Comparison of ENCODE assay signal across 1 cellular context in the genomic region with DNA sequence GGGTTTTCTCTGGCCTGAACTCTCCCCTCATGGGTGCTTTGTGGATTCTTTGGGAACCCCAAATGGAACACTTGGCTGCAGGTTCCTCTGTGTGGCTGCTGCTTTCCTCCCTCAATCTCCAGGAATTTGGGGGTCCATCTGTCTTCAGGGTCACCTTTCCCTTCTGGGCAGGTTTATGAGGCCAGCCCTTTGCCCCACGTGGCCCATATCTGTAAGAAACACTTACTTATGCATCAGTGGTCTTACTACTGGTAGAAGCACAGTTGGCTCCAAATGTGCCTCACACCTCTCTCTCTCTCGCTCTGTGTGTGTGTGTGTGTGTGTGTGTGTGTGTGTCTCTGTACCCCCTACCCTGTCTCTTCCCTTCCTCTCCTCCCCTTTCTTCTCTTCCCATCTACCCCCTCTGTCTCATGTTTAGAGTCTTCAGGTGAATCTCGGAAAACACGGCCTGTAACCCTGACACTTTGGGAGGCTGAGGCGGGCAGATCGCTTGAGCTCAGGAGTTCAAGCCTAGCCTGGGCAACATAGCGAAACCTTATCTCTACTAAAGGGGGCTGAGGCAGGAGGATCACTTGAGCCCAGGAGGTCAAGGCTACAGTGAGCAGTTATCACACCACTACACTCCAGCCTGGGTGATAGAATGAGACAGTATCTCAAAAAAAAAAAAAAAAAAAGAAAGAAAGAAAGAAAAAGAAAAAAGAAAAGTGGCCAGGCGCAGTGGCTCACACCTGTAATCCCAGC.
TF ChIP-seq lines count a peak whose summit lies in the region.

No MANE protein-coding gene starts in this region.

TF ChIP-seq in K562, 482 proteins besides CTCF, POLR2A, EP300 and RAD21 (continued from another document and continues in another):
- TF ChIP-seq, protein P1, sequence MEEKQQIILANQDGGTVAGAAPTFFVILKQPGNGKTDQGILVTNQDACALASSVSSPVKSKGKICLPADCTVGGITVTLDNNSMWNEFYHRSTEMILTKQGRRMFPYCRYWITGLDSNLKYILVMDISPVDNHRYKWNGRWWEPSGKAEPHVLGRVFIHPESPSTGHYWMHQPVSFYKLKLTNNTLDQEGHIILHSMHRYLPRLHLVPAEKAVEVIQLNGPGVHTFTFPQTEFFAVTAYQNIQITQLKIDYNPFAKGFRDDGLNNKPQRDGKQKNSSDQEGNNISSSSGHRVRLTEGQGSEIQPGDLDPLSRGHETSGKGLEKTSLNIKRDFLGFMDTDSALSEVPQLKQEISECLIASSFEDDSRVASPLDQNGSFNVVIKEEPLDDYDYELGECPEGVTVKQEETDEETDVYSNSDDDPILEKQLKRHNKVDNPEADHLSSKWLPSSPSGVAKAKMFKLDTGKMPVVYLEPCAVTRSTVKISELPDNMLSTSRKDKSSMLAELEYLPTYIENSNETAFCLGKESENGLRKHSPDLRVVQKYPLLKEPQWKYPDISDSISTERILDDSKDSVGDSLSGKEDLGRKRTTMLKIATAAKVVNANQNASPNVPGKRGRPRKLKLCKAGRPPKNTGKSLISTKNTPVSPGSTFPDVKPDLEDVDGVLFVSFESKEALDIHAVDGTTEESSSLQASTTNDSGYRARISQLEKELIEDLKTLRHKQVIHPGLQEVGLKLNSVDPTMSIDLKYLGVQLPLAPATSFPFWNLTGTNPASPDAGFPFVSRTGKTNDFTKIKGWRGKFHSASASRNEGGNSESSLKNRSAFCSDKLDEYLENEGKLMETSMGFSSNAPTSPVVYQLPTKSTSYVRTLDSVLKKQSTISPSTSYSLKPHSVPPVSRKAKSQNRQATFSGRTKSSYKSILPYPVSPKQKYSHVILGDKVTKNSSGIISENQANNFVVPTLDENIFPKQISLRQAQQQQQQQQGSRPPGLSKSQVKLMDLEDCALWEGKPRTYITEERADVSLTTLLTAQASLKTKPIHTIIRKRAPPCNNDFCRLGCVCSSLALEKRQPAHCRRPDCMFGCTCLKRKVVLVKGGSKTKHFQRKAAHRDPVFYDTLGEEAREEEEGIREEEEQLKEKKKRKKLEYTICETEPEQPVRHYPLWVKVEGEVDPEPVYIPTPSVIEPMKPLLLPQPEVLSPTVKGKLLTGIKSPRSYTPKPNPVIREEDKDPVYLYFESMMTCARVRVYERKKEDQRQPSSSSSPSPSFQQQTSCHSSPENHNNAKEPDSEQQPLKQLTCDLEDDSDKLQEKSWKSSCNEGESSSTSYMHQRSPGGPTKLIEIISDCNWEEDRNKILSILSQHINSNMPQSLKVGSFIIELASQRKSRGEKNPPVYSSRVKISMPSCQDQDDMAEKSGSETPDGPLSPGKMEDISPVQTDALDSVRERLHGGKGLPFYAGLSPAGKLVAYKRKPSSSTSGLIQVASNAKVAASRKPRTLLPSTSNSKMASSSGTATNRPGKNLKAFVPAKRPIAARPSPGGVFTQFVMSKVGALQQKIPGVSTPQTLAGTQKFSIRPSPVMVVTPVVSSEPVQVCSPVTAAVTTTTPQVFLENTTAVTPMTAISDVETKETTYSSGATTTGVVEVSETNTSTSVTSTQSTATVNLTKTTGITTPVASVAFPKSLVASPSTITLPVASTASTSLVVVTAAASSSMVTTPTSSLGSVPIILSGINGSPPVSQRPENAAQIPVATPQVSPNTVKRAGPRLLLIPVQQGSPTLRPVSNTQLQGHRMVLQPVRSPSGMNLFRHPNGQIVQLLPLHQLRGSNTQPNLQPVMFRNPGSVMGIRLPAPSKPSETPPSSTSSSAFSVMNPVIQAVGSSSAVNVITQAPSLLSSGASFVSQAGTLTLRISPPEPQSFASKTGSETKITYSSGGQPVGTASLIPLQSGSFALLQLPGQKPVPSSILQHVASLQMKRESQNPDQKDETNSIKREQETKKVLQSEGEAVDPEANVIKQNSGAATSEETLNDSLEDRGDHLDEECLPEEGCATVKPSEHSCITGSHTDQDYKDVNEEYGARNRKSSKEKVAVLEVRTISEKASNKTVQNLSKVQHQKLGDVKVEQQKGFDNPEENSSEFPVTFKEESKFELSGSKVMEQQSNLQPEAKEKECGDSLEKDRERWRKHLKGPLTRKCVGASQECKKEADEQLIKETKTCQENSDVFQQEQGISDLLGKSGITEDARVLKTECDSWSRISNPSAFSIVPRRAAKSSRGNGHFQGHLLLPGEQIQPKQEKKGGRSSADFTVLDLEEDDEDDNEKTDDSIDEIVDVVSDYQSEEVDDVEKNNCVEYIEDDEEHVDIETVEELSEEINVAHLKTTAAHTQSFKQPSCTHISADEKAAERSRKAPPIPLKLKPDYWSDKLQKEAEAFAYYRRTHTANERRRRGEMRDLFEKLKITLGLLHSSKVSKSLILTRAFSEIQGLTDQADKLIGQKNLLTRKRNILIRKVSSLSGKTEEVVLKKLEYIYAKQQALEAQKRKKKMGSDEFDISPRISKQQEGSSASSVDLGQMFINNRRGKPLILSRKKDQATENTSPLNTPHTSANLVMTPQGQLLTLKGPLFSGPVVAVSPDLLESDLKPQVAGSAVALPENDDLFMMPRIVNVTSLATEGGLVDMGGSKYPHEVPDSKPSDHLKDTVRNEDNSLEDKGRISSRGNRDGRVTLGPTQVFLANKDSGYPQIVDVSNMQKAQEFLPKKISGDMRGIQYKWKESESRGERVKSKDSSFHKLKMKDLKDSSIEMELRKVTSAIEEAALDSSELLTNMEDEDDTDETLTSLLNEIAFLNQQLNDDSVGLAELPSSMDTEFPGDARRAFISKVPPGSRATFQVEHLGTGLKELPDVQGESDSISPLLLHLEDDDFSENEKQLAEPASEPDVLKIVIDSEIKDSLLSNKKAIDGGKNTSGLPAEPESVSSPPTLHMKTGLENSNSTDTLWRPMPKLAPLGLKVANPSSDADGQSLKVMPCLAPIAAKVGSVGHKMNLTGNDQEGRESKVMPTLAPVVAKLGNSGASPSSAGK (IDR thresholded peaks at IDR 0.05) = peak; percentile 56; the same call in 1 of the 2 replicates
- TF ChIP-seq, protein P2, sequence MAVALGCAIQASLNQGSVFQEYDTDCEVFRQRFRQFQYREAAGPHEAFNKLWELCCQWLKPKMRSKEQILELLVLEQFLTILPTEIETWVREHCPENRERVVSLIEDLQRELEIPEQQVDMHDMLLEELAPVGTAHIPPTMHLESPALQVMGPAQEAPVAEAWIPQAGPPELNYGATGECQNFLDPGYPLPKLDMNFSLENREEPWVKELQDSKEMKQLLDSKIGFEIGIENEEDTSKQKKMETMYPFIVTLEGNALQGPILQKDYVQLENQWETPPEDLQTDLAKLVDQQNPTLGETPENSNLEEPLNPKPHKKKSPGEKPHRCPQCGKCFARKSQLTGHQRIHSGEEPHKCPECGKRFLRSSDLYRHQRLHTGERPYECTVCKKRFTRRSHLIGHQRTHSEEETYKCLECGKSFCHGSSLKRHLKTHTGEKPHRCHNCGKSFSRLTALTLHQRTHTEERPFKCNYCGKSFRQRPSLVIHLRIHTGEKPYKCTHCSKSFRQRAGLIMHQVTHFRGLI (CRISPR knock-in tag; IDR thresholded peaks at IDR 0.05) = no peak
- TF ChIP-seq TEAD1 (CRISPR knock-in tag; IDR thresholded peaks at IDR 0.05) (no peak), TEAD4 (IDR thresholded peaks at IDR 0.05; ENCODE audit: low read length) (0 out of 2 replicates have a peak, but pooled peaks have one; percentile 11), TEAD4 (CRISPR knock-in tag; IDR thresholded peaks at IDR 0.05; ENCODE audit: borderline replicate concordance) (no peak), ZNF282 (CRISPR knock-in tag; IDR thresholded peaks at IDR 0.05) (no peak), ZFPM2 (CRISPR knock-in tag; IDR thresholded peaks at IDR 0.05) (no peak), TEAD2 (tag; IDR thresholded peaks at IDR 0.05) (no peak), CBFA2T2 (conservative IDR thresholded peaks at IDR 0.05) (peak; percentile 72), PHF8 (IDR thresholded peaks at IDR 0.05; ENCODE audit: borderline replicate concordance, low read length) (no peak), MIER1 (IDR thresholded peaks at IDR 0.05; ENCODE audit: low read depth) (no peak), IRF2 (CRISPR knock-in tag; IDR thresholded peaks at IDR 0.05) (no peak), BCOR (IDR thresholded peaks at IDR 0.05) (peak; percentile 25; the same call in 1 of the 2 replicates), ILK (tag; IDR thresholded peaks at IDR 0.05; ENCODE audit: borderline replicate concordance, low read depth) (no peak), ZNF217 (CRISPR knock-in tag; IDR thresholded peaks at IDR 0.05) (no peak), CBFA2T3 (IDR thresholded peaks at IDR 0.05) (peak; percentile 84), ZC3H11A (IDR thresholded peaks at IDR 0.05; ENCODE audit: low read depth, low read length) (no peak), MYBL2 (IDR thresholded peaks at IDR 0.05; ENCODE audit: low read depth) (no peak), MYBL2 (CRISPR knock-in tag; IDR thresholded peaks at IDR 0.05; ENCODE audit: borderline replicate concordance) (no peak), ZFX (CRISPR knock-in tag; IDR thresholded peaks at IDR 0.05) (no peak), ZNF12 (CRISPR knock-in tag; IDR thresholded peaks at IDR 0.05) (no peak), ZSCAN32 (CRISPR knock-in tag; IDR thresholded peaks at IDR 0.05) (no peak), HOXB6 (CRISPR knock-in tag; IDR thresholded peaks at IDR 0.05; ENCODE audit: borderline replicate concordance) (no peak), TCF3 (CRISPR knock-in tag; IDR thresholded peaks at IDR 0.05) (peak; percentile 49), ARID1B (IDR thresholded peaks at IDR 0.05) (peak; percentile 61), MECOM (CRISPR knock-in tag; IDR thresholded peaks at IDR 0.05) (no peak), ZNF830 (CRISPR knock-in tag; IDR thresholded peaks at IDR 0.05) (no peak)
- TF ChIP-seq, protein P3, sequence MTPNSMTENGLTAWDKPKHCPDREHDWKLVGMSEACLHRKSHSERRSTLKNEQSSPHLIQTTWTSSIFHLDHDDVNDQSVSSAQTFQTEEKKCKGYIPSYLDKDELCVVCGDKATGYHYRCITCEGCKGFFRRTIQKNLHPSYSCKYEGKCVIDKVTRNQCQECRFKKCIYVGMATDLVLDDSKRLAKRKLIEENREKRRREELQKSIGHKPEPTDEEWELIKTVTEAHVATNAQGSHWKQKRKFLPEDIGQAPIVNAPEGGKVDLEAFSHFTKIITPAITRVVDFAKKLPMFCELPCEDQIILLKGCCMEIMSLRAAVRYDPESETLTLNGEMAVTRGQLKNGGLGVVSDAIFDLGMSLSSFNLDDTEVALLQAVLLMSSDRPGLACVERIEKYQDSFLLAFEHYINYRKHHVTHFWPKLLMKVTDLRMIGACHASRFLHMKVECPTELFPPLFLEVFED (CRISPR knock-in tag; conservative IDR thresholded peaks at IDR 0.05) = 0 out of 2 replicates have a peak, but pooled peaks have one; percentile 22
- TF ChIP-seq, protein P4, sequence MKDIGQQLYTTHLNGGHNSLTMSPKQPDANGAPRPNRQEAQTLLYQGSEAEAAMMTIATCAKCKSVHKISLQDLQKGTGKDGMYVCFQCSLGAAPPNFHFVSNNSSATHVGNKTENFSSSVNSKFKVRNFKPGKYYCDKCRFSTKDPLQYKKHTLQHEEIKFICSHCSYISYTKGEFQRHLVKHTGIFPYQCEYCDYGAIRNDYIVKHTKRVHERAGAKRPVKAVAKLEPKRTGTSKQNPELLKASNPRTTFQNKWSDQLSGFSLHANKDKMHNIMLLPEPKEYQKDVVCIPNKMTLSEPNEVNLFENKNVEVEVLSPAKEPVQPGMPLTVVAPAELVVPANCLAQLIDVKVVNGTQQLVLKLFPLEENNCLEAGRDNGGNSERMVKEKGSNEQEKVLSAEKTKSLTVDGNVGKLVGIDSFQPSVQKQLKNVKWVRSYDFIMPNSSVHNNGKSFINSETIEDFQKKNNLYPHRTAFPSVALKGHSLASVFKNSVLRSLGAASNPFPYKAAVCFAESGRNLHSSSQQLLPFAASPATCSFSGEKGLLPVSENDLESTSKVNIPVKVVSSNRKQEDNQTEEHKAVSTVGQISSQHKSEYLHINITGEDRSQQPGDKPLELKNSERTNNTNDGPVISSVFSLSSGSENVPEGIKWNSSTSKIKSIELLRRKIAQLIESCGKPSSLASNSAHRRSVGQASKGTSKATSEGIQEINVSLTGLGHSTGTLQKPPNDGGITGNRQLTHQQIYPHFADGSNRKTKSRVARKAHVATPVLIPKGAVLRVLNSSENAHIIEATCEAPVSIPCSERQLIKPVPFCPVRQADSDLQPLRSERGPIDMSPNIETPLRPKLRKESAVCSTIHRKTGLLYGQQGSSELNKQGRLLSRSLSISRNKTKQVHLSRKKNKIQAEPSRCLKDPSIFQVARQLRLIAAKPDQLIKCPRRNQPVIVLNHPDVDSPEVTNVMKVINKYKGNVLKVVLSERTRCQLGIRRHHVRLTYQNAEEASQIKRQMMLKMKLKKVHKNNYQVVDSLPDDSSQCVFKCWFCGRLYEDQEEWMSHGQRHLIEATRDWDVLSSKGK (CRISPR knock-in tag; IDR thresholded peaks at IDR 0.05) = no peak
- TF ChIP-seq, protein P5, sequence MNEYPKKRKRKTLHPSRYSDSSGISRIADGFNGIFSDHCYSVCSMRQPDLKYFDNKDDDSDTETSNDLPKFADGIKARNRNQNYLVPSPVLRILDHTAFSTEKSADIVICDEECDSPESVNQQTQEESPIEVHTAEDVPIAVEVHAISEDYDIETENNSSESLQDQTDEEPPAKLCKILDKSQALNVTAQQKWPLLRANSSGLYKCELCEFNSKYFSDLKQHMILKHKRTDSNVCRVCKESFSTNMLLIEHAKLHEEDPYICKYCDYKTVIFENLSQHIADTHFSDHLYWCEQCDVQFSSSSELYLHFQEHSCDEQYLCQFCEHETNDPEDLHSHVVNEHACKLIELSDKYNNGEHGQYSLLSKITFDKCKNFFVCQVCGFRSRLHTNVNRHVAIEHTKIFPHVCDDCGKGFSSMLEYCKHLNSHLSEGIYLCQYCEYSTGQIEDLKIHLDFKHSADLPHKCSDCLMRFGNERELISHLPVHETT (CRISPR knock-in tag; conservative IDR thresholded peaks at IDR 0.05 in 1 of 2, IDR thresholded peaks at IDR 0.05 in 1 of 2) = no peak
- TF ChIP-seq, protein P6, sequence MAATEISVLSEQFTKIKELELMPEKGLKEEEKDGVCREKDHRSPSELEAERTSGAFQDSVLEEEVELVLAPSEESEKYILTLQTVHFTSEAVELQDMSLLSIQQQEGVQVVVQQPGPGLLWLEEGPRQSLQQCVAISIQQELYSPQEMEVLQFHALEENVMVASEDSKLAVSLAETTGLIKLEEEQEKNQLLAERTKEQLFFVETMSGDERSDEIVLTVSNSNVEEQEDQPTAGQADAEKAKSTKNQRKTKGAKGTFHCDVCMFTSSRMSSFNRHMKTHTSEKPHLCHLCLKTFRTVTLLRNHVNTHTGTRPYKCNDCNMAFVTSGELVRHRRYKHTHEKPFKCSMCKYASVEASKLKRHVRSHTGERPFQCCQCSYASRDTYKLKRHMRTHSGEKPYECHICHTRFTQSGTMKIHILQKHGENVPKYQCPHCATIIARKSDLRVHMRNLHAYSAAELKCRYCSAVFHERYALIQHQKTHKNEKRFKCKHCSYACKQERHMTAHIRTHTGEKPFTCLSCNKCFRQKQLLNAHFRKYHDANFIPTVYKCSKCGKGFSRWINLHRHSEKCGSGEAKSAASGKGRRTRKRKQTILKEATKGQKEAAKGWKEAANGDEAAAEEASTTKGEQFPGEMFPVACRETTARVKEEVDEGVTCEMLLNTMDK (IDR thresholded peaks at IDR 0.05; ENCODE audit: borderline replicate concordance, insufficient read depth, low read depth, low read length, poor library complexity, severe bottlenecking) = no peak
- TF ChIP-seq, protein P7, sequence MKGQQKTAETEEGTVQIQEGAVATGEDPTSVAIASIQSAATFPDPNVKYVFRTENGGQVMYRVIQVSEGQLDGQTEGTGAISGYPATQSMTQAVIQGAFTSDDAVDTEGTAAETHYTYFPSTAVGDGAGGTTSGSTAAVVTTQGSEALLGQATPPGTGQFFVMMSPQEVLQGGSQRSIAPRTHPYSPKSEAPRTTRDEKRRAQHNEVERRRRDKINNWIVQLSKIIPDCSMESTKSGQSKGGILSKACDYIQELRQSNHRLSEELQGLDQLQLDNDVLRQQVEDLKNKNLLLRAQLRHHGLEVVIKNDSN (CRISPR knock-in tag; IDR thresholded peaks at IDR 0.05) = peak; percentile 75
- TF ChIP-seq, protein P8, sequence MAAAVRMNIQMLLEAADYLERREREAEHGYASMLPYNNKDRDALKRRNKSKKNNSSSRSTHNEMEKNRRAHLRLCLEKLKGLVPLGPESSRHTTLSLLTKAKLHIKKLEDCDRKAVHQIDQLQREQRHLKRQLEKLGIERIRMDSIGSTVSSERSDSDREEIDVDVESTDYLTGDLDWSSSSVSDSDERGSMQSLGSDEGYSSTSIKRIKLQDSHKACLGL (CRISPR knock-in tag; IDR thresholded peaks at IDR 0.05; ENCODE audit: borderline replicate concordance, poor library complexity, severe bottlenecking) = no peak
